ENCODE assay signal across 1 cellular context in the genomic region with DNA sequence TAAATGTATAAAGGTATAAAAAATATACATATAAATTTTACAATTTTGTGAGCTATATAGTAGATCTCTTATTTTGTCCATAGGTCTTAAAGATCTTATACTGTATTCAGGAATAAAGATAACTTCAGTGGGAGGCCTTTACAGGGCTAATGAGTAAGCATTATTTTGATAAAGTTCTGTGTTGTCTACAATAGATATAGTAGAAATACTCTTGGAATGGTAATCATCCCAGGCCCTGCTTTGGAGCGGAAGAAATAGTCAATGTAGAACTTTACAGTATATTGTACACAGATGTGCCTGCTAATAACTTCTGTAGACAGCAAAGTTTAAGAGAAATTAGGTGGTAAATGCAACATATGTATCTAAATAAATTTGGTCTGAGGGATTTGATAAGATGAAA.
TF ChIP-seq lines count a peak whose summit lies in the region.

No MANE protein-coding gene starts in this region.

TF ChIP-seq in endothelial cell of umbilical vein, 7 proteins besides CTCF, POLR2A, EP300 and RAD21:
- TF ChIP-seq, protein P1, sequence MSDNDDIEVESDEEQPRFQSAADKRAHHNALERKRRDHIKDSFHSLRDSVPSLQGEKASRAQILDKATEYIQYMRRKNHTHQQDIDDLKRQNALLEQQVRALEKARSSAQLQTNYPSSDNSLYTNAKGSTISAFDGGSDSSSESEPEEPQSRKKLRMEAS (IDR thresholded peaks at IDR 0.05; ENCODE audit: insufficient read depth, insufficient read length): no peak
- TF ChIP-seq JUN (IDR thresholded peaks at IDR 0.05; ENCODE audit: borderline replicate concordance, insufficient read depth, insufficient read length, low read depth) (no peak), FOS (IDR thresholded peaks at IDR 0.05; ENCODE audit: borderline replicate concordance, insufficient read depth, low read length) (no peak), GATA2 (IDR thresholded peaks at IDR 0.05; ENCODE audit: insufficient read depth, insufficient read length, low read depth, low read length) (no peak), POLR2AphosphoS5 (IDR thresholded peaks at IDR 0.05; ENCODE audit: insufficient read depth, low read depth, low read length) (no peak), EZH2 (IDR thresholded peaks at IDR 0.05; ENCODE audit: borderline replicate concordance, low read depth, low read length, severe bottlenecking) (no peak), MYC (IDR thresholded peaks at IDR 0.05; ENCODE audit: low read depth, low read length) (no peak)
